ENCODE assay signal across 1 cellular context in genomic region chr21:42526379-42526727, GRCh38.
A peak's percentile ranks its signal among the peaks of the same experiment; 100 is the strongest.
TF ChIP-seq lines count a peak whose summit lies in the region.

No MANE protein-coding gene starts in this region.

TF ChIP-seq in HepG2, 621 proteins besides CTCF, POLR2A, EP300 and RAD21 (continued from another document):
- peak; percentile 53; the same call in 1 of the 2 replicates for TF ChIP-seq PAXIP1 (CRISPR knock-in tag; conservative IDR thresholded peaks at IDR 0.05)
- TF ChIP-seq HNRNPL (IDR thresholded peaks at IDR 0.05; ENCODE audit: low read depth, low read length), result no peak
- 0 out of 2 replicates have a peak, but pooled peaks have one; percentile 22 for TF ChIP-seq ZNF350 (CRISPR knock-in tag; IDR thresholded peaks at IDR 0.05; ENCODE audit: borderline replicate concordance, low read depth)
- TF ChIP-seq CAMTA2 (CRISPR knock-in tag; IDR thresholded peaks at IDR 0.05; ENCODE audit: borderline replicate concordance), result no peak
- TF ChIP-seq MXI1 (IDR thresholded peaks at IDR 0.05; ENCODE audit: borderline replicate concordance, low read depth, low read length), result no peak
- TF ChIP-seq ZNF556 (CRISPR knock-in tag; IDR thresholded peaks at IDR 0.05; ENCODE audit: borderline replicate concordance), result no peak
- no peak for TF ChIP-seq GRHL1 (CRISPR knock-in tag; conservative IDR thresholded peaks at IDR 0.05)
- TF ChIP-seq ZNF784 (CRISPR knock-in tag; IDR thresholded peaks at IDR 0.05; ENCODE audit: borderline replicate concordance), result no peak
- no peak for TF ChIP-seq ZNF317 (CRISPR knock-in tag; IDR thresholded peaks at IDR 0.05)
- TF ChIP-seq YY1 (IDR thresholded peaks at IDR 0.05; ENCODE audit: insufficient read depth, insufficient replicate concordance, low read depth, low read length), result no peak
- TF ChIP-seq NFIC (IDR thresholded peaks at IDR 0.05; ENCODE audit: low read length), result no peak
- TF ChIP-seq ZNF12 (CRISPR knock-in tag; IDR thresholded peaks at IDR 0.05), result 0 out of 2 replicates have a peak, but pooled peaks have one; percentile 16
- no peak for TF ChIP-seq ADNP (CRISPR knock-in tag; IDR thresholded peaks at IDR 0.05)
- TF ChIP-seq KLF16 (CRISPR knock-in tag; IDR thresholded peaks at IDR 0.05), result no peak
- TF ChIP-seq CENPBD1 (CRISPR knock-in tag; IDR thresholded peaks at IDR 0.05; ENCODE audit: borderline replicate concordance, low read depth), result no peak
- no peak for TF ChIP-seq ZSCAN5A (CRISPR knock-in tag; IDR thresholded peaks at IDR 0.05; ENCODE audit: borderline replicate concordance)
- TF ChIP-seq MXD1 (CRISPR knock-in tag; IDR thresholded peaks at IDR 0.05), result no peak
- no peak for TF ChIP-seq GLMP (CRISPR knock-in tag; IDR thresholded peaks at IDR 0.05; ENCODE audit: borderline replicate concordance)
- TF ChIP-seq ZNF782 (CRISPR knock-in tag; IDR thresholded peaks at IDR 0.05; ENCODE audit: borderline replicate concordance), result no peak
- TF ChIP-seq ZNF121 (CRISPR knock-in tag; IDR thresholded peaks at IDR 0.05), result no peak
- TF ChIP-seq HOXA9 (CRISPR knock-in tag; IDR thresholded peaks at IDR 0.05; ENCODE audit: borderline replicate concordance), result no peak
- no peak for TF ChIP-seq FOXC1 (CRISPR knock-in tag; IDR thresholded peaks at IDR 0.05; ENCODE audit: borderline replicate concordance)
- no peak for TF ChIP-seq TAF15 (IDR thresholded peaks at IDR 0.05; ENCODE audit: low read depth, low read length, poor library complexity, severe bottlenecking)
- no peak for TF ChIP-seq ZBTB43 (CRISPR knock-in tag; conservative IDR thresholded peaks at IDR 0.05)
- no peak for TF ChIP-seq PAF1 (CRISPR knock-in tag; IDR thresholded peaks at IDR 0.05)
- TF ChIP-seq ZNF101 (CRISPR knock-in tag; IDR thresholded peaks at IDR 0.05; ENCODE audit: borderline replicate concordance, low read depth), result no peak
- no peak for TF ChIP-seq ZKSCAN8 (CRISPR knock-in tag; IDR thresholded peaks at IDR 0.05; ENCODE audit: borderline replicate concordance)
- TF ChIP-seq ZBTB40 (IDR thresholded peaks at IDR 0.05), result no peak
- no peak for TF ChIP-seq ZBTB40 (CRISPR knock-in tag; IDR thresholded peaks at IDR 0.05)
- 0 out of 2 replicates have a peak, but pooled peaks have one; percentile 45 for TF ChIP-seq DPF2 (CRISPR knock-in tag; IDR thresholded peaks at IDR 0.05; ENCODE audit: borderline replicate concordance, low read depth)
- no peak for TF ChIP-seq SYNCRIP (IDR thresholded peaks at IDR 0.05; ENCODE audit: insufficient read depth, low read depth, low read length)
- no peak for TF ChIP-seq ZNF576 (CRISPR knock-in tag; IDR thresholded peaks at IDR 0.05)
TF ChIP-seq in HepG2: peak in this region for 31.
